14 cellular contexts compared by ENCODE assay signal in genomic region chr10:2980791-2981360, GRCh38.
DNase-seq lines count a peak whose midpoint lies in the region; ATAC-seq and FAIRE-seq lines count a peak whose summit lies in the region.
"Had no signal": no experiment of that assay in that cellular context is flagged by ENCODE, and none has a peak within 500 bp of the region (broad histone marks: within the 10 kb centered on the region; RNA-seq: fewer than 3 reads in every experiment).

No MANE protein-coding gene starts in this region.

- peaks cover 20% of the 10 kb centered on the region for H3K27me3 Mint-ChIP-seq in activated naive CD4-positive, alpha-beta T cell treated with anti-CD3 and anti-CD28 coated beads, Interleukin-2, amount 10 ng/mL, durations not matched to agents 7 days and 5 days

- peak overlapping the region; percentile 30; the same call in 1 of the 2 replicates for H3K9ac ChIP-seq in GM23248

- H3K27ac ChIP-seq in GM23248, result peak overlapping the region; percentile 55

- no peak overlapping the region for H3K4me2 ChIP-seq in GM23248 (ENCODE audit: unreplicated experiment)

- H4K20me1 ChIP-seq in GM23248 (ENCODE audit: insufficient read depth), result no peaks in the 10 kb centered on the region

- peak; percentile 32 for DNase-seq in AG08395 (ENCODE audit: low spot score)
- DNase-seq in GM23248, result peak; percentile 72
- peak; percentile 99 for DNase-seq in RCC 7860 (ENCODE audit: low spot score)
- DNase-seq in foreskin melanocyte, result peak; percentile 19
- no peak for DNase-seq in NCI-H146 (lab: John Stamatoyannopoulos, UW)
- no peak for DNase-seq in NCI-H2081 treated with DMSO at 0.1 percent for 48 hours (lab: John Stamatoyannopoulos, UW)
- no peak for DNase-seq in activated naive CD4-positive, alpha-beta T cell treated with anti-CD3 and anti-CD28 coated beads, Interleukin-2, amount 10 ng/mL, durations not matched to agents 7 days and 5 days
- DNase-seq: activated T-cell treated with anti-CD3 and anti-CD28 coated beads for 4 hours, BE2C, mucosa of descending colon, NCI-H1694 had no signal

- in situ Hi-C loops in GM23248 (cut with MboI), result no loop called here

- no peak overlapping the region for H3K4me3 Mint-ChIP-seq in activated naive CD4-positive, alpha-beta T cell treated with anti-CD3 and anti-CD28 coated beads, Interleukin-2, amount 10 ng/mL, durations not matched to agents 7 days and 5 days

- FAIRE-seq in RCC 7860 (lab: Jason Lieb, UNC), result peak; percentile 99
- FAIRE-seq: colon, TTC549 had no signal

- H3K9me3 Mint-ChIP-seq in activated naive CD4-positive, alpha-beta T cell treated with anti-CD3 and anti-CD28 coated beads, Interleukin-2, amount 10 ng/mL, durations not matched to agents 7 days and 5 days, result no peaks in the 10 kb centered on the region

- peaks cover 34% of the 10 kb centered on the region for H3K4me1 ChIP-seq in GM23248 (ENCODE audit: insufficient read depth)
- H3K4me1 ChIP-seq: BE2C had no signal

- no peak overlapping the region; the same call in 1 of the 2 replicates for H3K4me3 ChIP-seq in GM23248
- H3K4me3 ChIP-seq: mucosa of descending colon had no signal

- peaks cover 19% of the 10 kb centered on the region; the same call in 1 of the 2 replicates for H3F3A ChIP-seq in GM23248 (ENCODE audit: insufficient read depth)

- H3K27ac Mint-ChIP-seq in activated naive CD4-positive, alpha-beta T cell treated with anti-CD3 and anti-CD28 coated beads, Interleukin-2, amount 10 ng/mL, durations not matched to agents 7 days and 5 days, result no peak overlapping the region

- H3K36me3 ChIP-seq in GM23248 (ENCODE audit: low read depth), result no peaks in the 10 kb centered on the region
- H3K36me3 ChIP-seq: BE2C had no signal

- H3K9me3 ChIP-seq in GM23248 (ENCODE audit: low read depth), result no peaks in the 10 kb centered on the region
- H3K9me3 ChIP-seq: BE2C, mucosa of descending colon had no signal

- CTCF ChIA-PET in activated naive CD4-positive, alpha-beta T cell treated with anti-CD3 and anti-CD28 coated beads, Interleukin-2, amount 10 ng/mL, durations not matched to agents 7 days and 5 days (lab: Charles Lee), result interaction anchor here (0.9 kb wide), 1 partner anchor 53 kb away, joined by 3 read pairs; no protein-coding TSS in a partner anchor

- no peaks in the 10 kb centered on the region for H3K9me2 ChIP-seq in GM23248 (ENCODE audit: insufficient read depth)

- no peaks in the 10 kb centered on the region for H3K4me1 Mint-ChIP-seq in activated naive CD4-positive, alpha-beta T cell treated with anti-CD3 and anti-CD28 coated beads, Interleukin-2, amount 10 ng/mL, durations not matched to agents 7 days and 5 days

- no peaks in the 10 kb centered on the region for H3K79me2 ChIP-seq in GM23248 (ENCODE audit: insufficient read depth)

- H3K36me3 Mint-ChIP-seq in activated naive CD4-positive, alpha-beta T cell treated with anti-CD3 and anti-CD28 coated beads, Interleukin-2, amount 10 ng/mL, durations not matched to agents 7 days and 5 days, result no peaks in the 10 kb centered on the region

- H3K27me3 ChIP-seq in GM23248 (replicated peaks; ENCODE audit: insufficient read depth), result no peaks in the 10 kb centered on the region; the same call in 1 of the 2 replicates
- H3K27me3 ChIP-seq: BE2C had no signal

- WGBS in GM23248 (ENCODE audit: low coverage in 1 of 2, low lambda C conversion rate in 2 of 2, missing lambda C conversion rate in 2 of 2), 2 experiments, result 27 to 34% methylated on average over 10 of the region's 10 CpGs

- ATAC-seq in HG02571 (IDR thresholded peaks at IDR 0.05; ENCODE audit: unreplicated experiment), result no peak
- ATAC-seq: mucosa of descending colon had no signal

- H2AFZ ChIP-seq in GM23248, result peak overlapping the region; percentile 23; the same call in 1 of the 2 replicates

Comparison
In these comparisons a context has a peak if more than half of its experiments do, and no peak if none do; other contexts are left out.
1. DNase-seq: peak in AG08395 (single experiment), GM23248 (single experiment), RCC 7860 (single experiment) and foreskin melanocyte (single experiment); none in NCI-H146 (single experiment), NCI-H2081 treated with DMSO at 0.1 percent for 48 hours (single experiment) and activated naive CD4-positive, alpha-beta T cell treated with anti-CD3 and anti-CD28 coated beads, Interleukin-2, amount 10 ng/mL, durations not matched to agents 7 days and 5 days (single experiment).